In genomic region chr13:95479706-95480105, GRCh38 we compare ENCODE assay signal across 14 cellular contexts.
DNase-seq lines count a peak whose midpoint lies in the region; ATAC-seq and TF ChIP-seq lines count a peak whose summit lies in the region.
"Had no signal": no experiment of that assay in that cellular context is flagged by ENCODE, and none has a peak within 500 bp of the region (broad histone marks: within the 10 kb centered on the region; RNA-seq: fewer than 3 reads in every experiment).

No MANE protein-coding gene starts in this region.

- ATAC-seq in GM19025 (IDR thresholded peaks at IDR 0.05; ENCODE audit: low read depth, unreplicated experiment) (peak; percentile 16), HG02610 (IDR thresholded peaks at IDR 0.05; ENCODE audit: unreplicated experiment) (peak; percentile 14), HG03457 (IDR thresholded peaks at IDR 0.05; ENCODE audit: unreplicated experiment) (peak; percentile 17)
- ATAC-seq: body of pancreas had no signal

- H3K27ac ChIP-seq in neural progenitor cell, result no peak overlapping the region
- H3K27ac ChIP-seq: body of pancreas had no signal

- H3K36me3 ChIP-seq in neural progenitor cell, result no peaks in the 10 kb centered on the region

- H2AFZ ChIP-seq in neural progenitor cell (replicated peaks), result no peak overlapping the region

- H3K9me3 Mint-ChIP-seq in neural progenitor cell, result no peaks in the 10 kb centered on the region
- H3K9me3 Mint-ChIP-seq: activated CD4-positive, alpha-beta memory T cell treated with anti-CD3 and anti-CD28 coated beads, Interleukin-2, amount 10 ng/mL, durations not matched to agents 7 days and 5 days had no signal

- no peak overlapping the region for H3K4me2 ChIP-seq in neural progenitor cell

- H3K27me3 ChIP-seq in neural progenitor cell, result no peaks in the 10 kb centered on the region
- H3K27me3 ChIP-seq: body of pancreas had no signal

- no peaks in the 10 kb centered on the region for H3F3A ChIP-seq in neural progenitor cell (ENCODE audit: low read depth)

- H4K20me1 ChIP-seq in neural progenitor cell (ENCODE audit: low read depth), result no peaks in the 10 kb centered on the region

- H3K4me1 ChIP-seq in neural progenitor cell, result peaks cover 5% of the 10 kb centered on the region

- H3K27ac Mint-ChIP-seq in neural progenitor cell, result no peak overlapping the region
- H3K27ac Mint-ChIP-seq: activated CD4-positive, alpha-beta memory T cell treated with anti-CD3 and anti-CD28 coated beads, Interleukin-2, amount 10 ng/mL, durations not matched to agents 7 days and 5 days; memory B cell had no signal

- H3K4me1 Mint-ChIP-seq in neural progenitor cell, result no peaks in the 10 kb centered on the region

- peak; percentile 11 for DNase-seq in medulla oblongata (ENCODE audit: extremely low spot score)
- DNase-seq in mesenteric fat pad (ENCODE audit: low spot score), result no peak
- DNase-seq in neural progenitor cell (ENCODE audit: low spot score), result no peak
- no peak for DNase-seq in HPDE6-E6E7 (ENCODE audit: extremely low spot score)
- DNase-seq: activated CD4-positive, alpha-beta memory T cell treated with anti-CD3 and anti-CD28 coated beads, Interleukin-2, amount 10 ng/mL, durations not matched to agents 7 days and 5 days; activated gamma-delta T cell treated with Interleukin-2 at 50 U/mL for 16 hours; HCEC 1CT; NCI-H1048; T1000 had no signal

- H3K4me3 ChIP-seq in neural progenitor cell, result no peak overlapping the region
- H3K4me3 ChIP-seq: body of pancreas had no signal

- no peak overlapping the region for H3K4me3 Mint-ChIP-seq in neural progenitor cell

- H3K9me3 ChIP-seq in neural progenitor cell (ENCODE audit: low read depth), result no peaks in the 10 kb centered on the region
- H3K9me3 ChIP-seq: body of pancreas had no signal

- no peaks in the 10 kb centered on the region for H3K27me3 Mint-ChIP-seq in neural progenitor cell (ENCODE audit: insufficient read depth, low read depth)

- no peak for TF ChIP-seq CTCF in neural progenitor cell (IDR thresholded peaks at IDR 0.05)

- no peaks in the 10 kb centered on the region for H3K36me3 Mint-ChIP-seq in neural progenitor cell
- H3K36me3 Mint-ChIP-seq: memory B cell had no signal

- H3K79me2 ChIP-seq in neural progenitor cell (ENCODE audit: low read depth), result no peaks in the 10 kb centered on the region

- H3K9ac ChIP-seq in neural progenitor cell, result no peak overlapping the region
